ENCODE assay signal across 10 cellular contexts in genomic region chr14:92625213-92625612, GRCh38.
DNase-seq lines count a peak whose midpoint lies in the region; ATAC-seq, FAIRE-seq and TF ChIP-seq lines count a peak whose summit lies in the region.
"Had no signal": no experiment of that assay in that cellular context is flagged by ENCODE, and none has a peak within 500 bp of the region (broad histone marks: within the 10 kb centered on the region; RNA-seq: fewer than 3 reads in every experiment).

No MANE protein-coding gene starts in this region.

- no peak for TF ChIP-seq POLR2A in H54 (IDR thresholded peaks at IDR 0.05; ENCODE audit: low read depth, low read length)
- no peak for TF ChIP-seq POLR2A in uterus (IDR thresholded peaks at IDR 0.05)

- H3K4me1 ChIP-seq in uterus (peaks cover 4 to 6% of the 10 kb centered on the region in 2 donors), right cardiac atrium (ENCODE audit: control insufficient read depth, insufficient read depth, low read length) (no peaks in the 10 kb centered on the region)

- intact Hi-C loops in uterus (cut with DNase I; ENCODE audit: low total_unique reads), result no loop called here
- intact Hi-C loops in right cardiac atrium (cut with DNase I), result no loop called here

- H3K27ac ChIP-seq in uterus, result peak overlapping the region; percentile 63 to 71
- H3K27ac ChIP-seq in right cardiac atrium (ENCODE audit: low read length), result no peak overlapping the region

- FAIRE-seq in H54 (lab: Jason Lieb, UNC), result peak; percentile 93

- H3K36me3 ChIP-seq in uterus, result no peaks in the 10 kb centered on the region

- H3K9me3 ChIP-seq in uterus (peaks cover 0 to 4% of the 10 kb centered on the region in 2 donors), right cardiac atrium (ENCODE audit: control insufficient read depth, low read length) (no peaks in the 10 kb centered on the region)

- H3K27me3 ChIP-seq in uterus (no peaks in the 10 kb centered on the region), right cardiac atrium (ENCODE audit: control insufficient read depth, insufficient read depth) (no peaks in the 10 kb centered on the region)

- TF ChIP-seq CTCF in fibroblast of pulmonary artery (IDR thresholded peaks at IDR 0.05; ENCODE audit: low read length, missing control alignments) (no peak), uterus (IDR thresholded peaks at IDR 0.05) (no peak)

- no peak overlapping the region for H3K4me3 ChIP-seq in fibroblast of pulmonary artery (replicated peaks; ENCODE audit: low read depth, low read length)
- no peak overlapping the region for H3K4me3 ChIP-seq in uterus
- H3K4me3 ChIP-seq in right cardiac atrium (ENCODE audit: low read length), result no peak overlapping the region

- ATAC-seq in SK-N-SH treated with all-trans-retinoic acid at 6 μM for 48 hours (peak; percentile 95), right cardiac atrium (no peak), GM18519 (IDR thresholded peaks at IDR 0.05; ENCODE audit: low FRiP score, unreplicated experiment) (no peak)
- ATAC-seq: activated CD8-positive, alpha-beta memory T cell treated with anti-CD3 and anti-CD28 coated beads, Interleukin-2, amount 10 ng/mL, durations not matched to agents 7 days and 5 days had no signal

- DNase-seq in H54 (ENCODE audit: insufficient read length, low spot score), result peak; percentile 61
- peak; percentile 87 for DNase-seq in fibroblast of pulmonary artery (ENCODE audit: low read depth)
- peak in 1 of 2 donors; percentile 66 for DNase-seq in uterus
- DNase-seq in cerebellum (ENCODE audit: low spot score), result no peak
- no peak for DNase-seq in right cardiac atrium
- DNase-seq: activated CD8-positive, alpha-beta memory T cell treated with anti-CD3 and anti-CD28 coated beads, Interleukin-2, amount 10 ng/mL, durations not matched to agents 7 days and 5 days; hypothalamus; substantia nigra had no signal

- 96% methylated on average over 5 of the region's 5 CpGs for WGBS in right cardiac atrium

TF ChIP-seq in SK-N-SH treated with all-trans-retinoic acid at 6 μM for 48 hours, 23 proteins besides CTCF, POLR2A, EP300 and RAD21:
- no peak for TF ChIP-seq SNAI2 (CRISPR knock-in tag; IDR thresholded peaks at IDR 0.05)
- no peak for TF ChIP-seq POU6F1 (CRISPR knock-in tag; IDR thresholded peaks at IDR 0.05; ENCODE audit: borderline replicate concordance, low read depth)
- TF ChIP-seq PPARA (CRISPR knock-in tag; IDR thresholded peaks at IDR 0.05; ENCODE audit: borderline replicate concordance), result no peak
- TF ChIP-seq ZNF565 (CRISPR knock-in tag; conservative IDR thresholded peaks at IDR 0.05; ENCODE audit: low read depth), result no peak
- TF ChIP-seq CREB5 (CRISPR knock-in tag; IDR thresholded peaks at IDR 0.05; ENCODE audit: low read depth), result no peak
- peak; percentile 44; the same call in 1 of the 2 replicates for TF ChIP-seq ZFP3 (CRISPR knock-in tag; IDR thresholded peaks at IDR 0.05)
- TF ChIP-seq, protein P1, sequence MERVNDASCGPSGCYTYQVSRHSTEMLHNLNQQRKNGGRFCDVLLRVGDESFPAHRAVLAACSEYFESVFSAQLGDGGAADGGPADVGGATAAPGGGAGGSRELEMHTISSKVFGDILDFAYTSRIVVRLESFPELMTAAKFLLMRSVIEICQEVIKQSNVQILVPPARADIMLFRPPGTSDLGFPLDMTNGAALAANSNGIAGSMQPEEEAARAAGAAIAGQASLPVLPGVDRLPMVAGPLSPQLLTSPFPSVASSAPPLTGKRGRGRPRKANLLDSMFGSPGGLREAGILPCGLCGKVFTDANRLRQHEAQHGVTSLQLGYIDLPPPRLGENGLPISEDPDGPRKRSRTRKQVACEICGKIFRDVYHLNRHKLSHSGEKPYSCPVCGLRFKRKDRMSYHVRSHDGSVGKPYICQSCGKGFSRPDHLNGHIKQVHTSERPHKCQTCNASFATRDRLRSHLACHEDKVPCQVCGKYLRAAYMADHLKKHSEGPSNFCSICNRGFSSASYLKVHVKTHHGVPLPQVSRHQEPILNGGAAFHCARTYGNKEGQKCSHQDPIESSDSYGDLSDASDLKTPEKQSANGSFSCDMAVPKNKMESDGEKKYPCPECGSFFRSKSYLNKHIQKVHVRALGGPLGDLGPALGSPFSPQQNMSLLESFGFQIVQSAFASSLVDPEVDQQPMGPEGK (CRISPR knock-in tag; IDR thresholded peaks at IDR 0.05; ENCODE audit: borderline replicate concordance), result peak; percentile 60; the same call in 1 of the 2 replicates
- 0 out of 2 replicates have a peak, but pooled peaks have one; percentile 46 for TF ChIP-seq ZC3H10 (CRISPR knock-in tag; IDR thresholded peaks at IDR 0.05)
- no peak for TF ChIP-seq ZNF8 (CRISPR knock-in tag; IDR thresholded peaks at IDR 0.05)
- peak; percentile 49 for TF ChIP-seq ISL1 (CRISPR knock-in tag; IDR thresholded peaks at IDR 0.05)
- no peak for TF ChIP-seq TOX (CRISPR knock-in tag; IDR thresholded peaks at IDR 0.05; ENCODE audit: borderline replicate concordance)
- no peak for TF ChIP-seq ESRRG (CRISPR knock-in tag; IDR thresholded peaks at IDR 0.05)
- TF ChIP-seq BACH2 (CRISPR knock-in tag; IDR thresholded peaks at IDR 0.05; ENCODE audit: borderline replicate concordance), result no peak
- TF ChIP-seq ARNTL (CRISPR knock-in tag; IDR thresholded peaks at IDR 0.05; ENCODE audit: borderline replicate concordance, low read depth), result no peak
- no peak for TF ChIP-seq TCF4 (CRISPR knock-in tag; IDR thresholded peaks at IDR 0.05; ENCODE audit: borderline replicate concordance)
- no peak for TF ChIP-seq RARB (CRISPR knock-in tag; IDR thresholded peaks at IDR 0.05)

Comparison
In these comparisons a context has a peak if more than half of its experiments do, and no peak if none do; other contexts are left out.
1. DNase-seq: peak in H54 (single experiment) and fibroblast of pulmonary artery (single experiment); none in cerebellum (single experiment) and right cardiac atrium (0 of 3).